In the genomic region with DNA sequence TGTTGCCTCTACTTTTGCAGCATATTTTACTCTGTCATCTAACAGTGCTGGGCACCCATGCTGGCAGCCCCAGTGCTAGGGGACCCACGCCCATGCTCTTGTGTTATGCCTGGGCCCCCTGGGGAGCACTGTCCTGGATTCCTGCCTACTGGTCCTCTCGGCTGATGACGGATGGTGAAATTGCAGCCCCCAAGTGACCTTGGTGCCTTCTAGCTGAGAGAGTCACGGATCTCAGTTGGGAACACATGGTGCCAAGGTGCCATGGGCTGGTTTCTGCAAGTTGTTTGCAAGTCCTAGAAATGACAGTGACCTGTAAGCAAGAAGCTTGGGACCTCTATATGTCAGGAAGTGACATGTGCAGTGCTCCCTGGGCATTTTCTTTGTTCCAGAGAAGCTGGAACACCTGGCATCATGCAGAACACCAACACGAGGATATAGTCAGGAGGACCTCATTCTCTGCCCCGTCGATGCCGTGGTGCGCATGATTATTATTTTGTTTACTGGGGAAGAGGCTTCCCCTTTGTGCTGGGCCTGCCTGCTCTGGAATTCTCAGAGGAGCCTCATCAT, we compare ENCODE assay signal across 13 cellular contexts.
DNase-seq lines count a peak whose midpoint lies in the region; ATAC-seq and TF ChIP-seq lines count a peak whose summit lies in the region.
"Had no signal": no experiment of that assay in that cellular context is flagged by ENCODE, and none has a peak within 500 bp of the region (broad histone marks: within the 10 kb centered on the region; RNA-seq: fewer than 3 reads in every experiment).

No MANE protein-coding gene starts in this region.

- H3K9ac ChIP-seq in trophoblast cell (ENCODE audit: low read length): no peak overlapping the region

- H3K14ac ChIP-seq in trophoblast cell (ENCODE audit: low read length): no peak overlapping the region

- H3K23ac ChIP-seq in trophoblast cell (ENCODE audit: low read length): no peak overlapping the region

- H3K4ac ChIP-seq in trophoblast cell (ENCODE audit: low read depth, low read length): no peak overlapping the region

- ATAC-seq in left ventricle myocardium superior: peak; percentile 28
- ATAC-seq: A549 had no signal

- H4K12ac ChIP-seq in trophoblast cell (ENCODE audit: low read depth, low read length): no peak overlapping the region

- no peaks in the 10 kb centered on the region for H3K27me3 ChIP-seq in left ventricle myocardium inferior (ENCODE audit: low read depth)
- H3K27me3 ChIP-seq in osteoblast (ENCODE audit: insufficient read depth, low read length): no peaks in the 10 kb centered on the region
- H3K27me3 ChIP-seq in trophoblast cell (ENCODE audit: insufficient read depth, low read length): no peaks in the 10 kb centered on the region
- H3K27me3 ChIP-seq: BE2C had no signal

- H2BK12ac ChIP-seq in trophoblast cell (ENCODE audit: low read length): no peak overlapping the region

- intact Hi-C loops in left ventricle myocardium superior (cut with micrococcal nuclease) (no loop called here), left ventricle myocardium inferior (cut with micrococcal nuclease) (no loop called here)

- H2AFZ ChIP-seq in osteoblast (ENCODE audit: low read length) (no peak overlapping the region), trophoblast cell (ENCODE audit: insufficient read depth, low read length, poor library complexity) (no peak overlapping the region)

- H3K9me3 ChIP-seq in left ventricle myocardium inferior (replicated peaks) (no peaks in the 10 kb centered on the region), osteoblast (ENCODE audit: low read depth, low read length) (no peaks in the 10 kb centered on the region), trophoblast cell (ENCODE audit: insufficient read depth, low read depth, low read length) (no peaks in the 10 kb centered on the region)
- H3K9me3 ChIP-seq: A549, BE2C, Caco-2, HAP-1 had no signal

- H3K79me2 ChIP-seq in osteoblast (ENCODE audit: insufficient read depth, low read length) (no peaks in the 10 kb centered on the region), trophoblast cell (ENCODE audit: control insufficient read depth, insufficient read depth, low read length, poor library complexity) (no peaks in the 10 kb centered on the region)

- peaks cover 20% of the 10 kb centered on the region for H3K4me1 ChIP-seq in left ventricle myocardium inferior
- no peaks in the 10 kb centered on the region for H3K4me1 ChIP-seq in osteoblast (ENCODE audit: insufficient read depth, low read length)
- no peaks in the 10 kb centered on the region for H3K4me1 ChIP-seq in trophoblast cell (ENCODE audit: control insufficient read depth in 1 of 2, insufficient read depth in 2 of 2, low read length in 2 of 2)
- H3K4me1 ChIP-seq: A549, BE2C, Caco-2, HAP-1 had no signal

- no peak overlapping the region for H2BK120ac ChIP-seq in trophoblast cell (ENCODE audit: insufficient read depth, low read length, poor library complexity)

- no peak overlapping the region for H4K8ac ChIP-seq in trophoblast cell (ENCODE audit: low read depth, low read length)

- WGBS in trophoblast cell (ENCODE audit: extremely low coverage, insufficient coverage, insufficient read length): no CpG with 5 or more reads among the region's 9 CpGs

- H3K27ac ChIP-seq in left ventricle myocardium inferior (replicated peaks) (no peak overlapping the region), osteoblast (ENCODE audit: low read depth, low read length) (no peak overlapping the region), trophoblast cell (ENCODE audit: low read depth, low read length) (no peak overlapping the region)
- H3K27ac ChIP-seq: A549 had no signal

- no peak overlapping the region for H3K4me2 ChIP-seq in osteoblast (ENCODE audit: insufficient read depth, low read length)
- no peak overlapping the region for H3K4me2 ChIP-seq in trophoblast cell (ENCODE audit: low read length)
- H3K4me2 ChIP-seq: A549 had no signal

- no peaks in the 10 kb centered on the region for H3K79me1 ChIP-seq in trophoblast cell (ENCODE audit: low read length)

- no peak for DNase-seq in left ventricle myocardium superior
- no peak for DNase-seq in left ventricle myocardium inferior
- peak; percentile 28 for DNase-seq in ecto neural progenitor cell (ENCODE audit: low spot score)
- DNase-seq in osteoblast (ENCODE audit: insufficient read length, low spot score, missing footprints): peak; percentile 47
- no peak for DNase-seq in cerebellum (ENCODE audit: low spot score)
- DNase-seq in trophoblast cell: no peak
- DNase-seq in NCI-H128 (lab: John Stamatoyannopoulos, UW; ENCODE audit: unreplicated experiment): no peak
- DNase-seq: BE2C; Caco-2; CD8-positive, alpha-beta memory T cell; GF-D8 had no signal

- H2AK5ac ChIP-seq in trophoblast cell (ENCODE audit: low read length): no peak overlapping the region

- H3K36me3 ChIP-seq in left ventricle myocardium inferior (no peaks in the 10 kb centered on the region), osteoblast (ENCODE audit: insufficient read depth, low read length) (no peaks in the 10 kb centered on the region), trophoblast cell (ENCODE audit: control insufficient read depth in 1 of 2, insufficient read depth in 2 of 2, low read length in 2 of 2) (no peaks in the 10 kb centered on the region)
- H3K36me3 ChIP-seq: BE2C, HAP-1 had no signal

- no peaks in the 10 kb centered on the region for H4K20me1 ChIP-seq in osteoblast (ENCODE audit: insufficient read depth, low read length)

- H3K18ac ChIP-seq in trophoblast cell (ENCODE audit: low read length): no peak overlapping the region

- TF ChIP-seq CTCF in left ventricle myocardium inferior (IDR thresholded peaks at IDR 0.05; ENCODE audit: borderline replicate concordance) (no peak), osteoblast (IDR thresholded peaks at IDR 0.05; ENCODE audit: extremely low read depth, low read depth, low read length) (no peak)

- H4K91ac ChIP-seq in trophoblast cell (ENCODE audit: low read depth, low read length): no peak overlapping the region

- H2BK5ac ChIP-seq in trophoblast cell (ENCODE audit: low read depth, low read length, poor library complexity): no peak overlapping the region

- no peak overlapping the region for H3K4me3 ChIP-seq in left ventricle myocardium inferior
- no peak overlapping the region for H3K4me3 ChIP-seq in osteoblast (ENCODE audit: insufficient read depth, low read length)
- H3K4me3 ChIP-seq in trophoblast cell (ENCODE audit: low read depth, low read length): no peak overlapping the region
- H3K4me3 ChIP-seq: A549, HAP-1 had no signal

Comparison
In these comparisons a context has a peak if more than half of its experiments do, and no peak if none do; other contexts are left out.
1. DNase-seq: peak in ecto neural progenitor cell (single experiment) and osteoblast (single experiment); none in left ventricle myocardium superior (single experiment), left ventricle myocardium inferior (single experiment), cerebellum (single experiment), trophoblast cell (0 of 2) and NCI-H128 (single experiment).